9 cellular contexts compared by ENCODE assay signal in the genomic region with DNA sequence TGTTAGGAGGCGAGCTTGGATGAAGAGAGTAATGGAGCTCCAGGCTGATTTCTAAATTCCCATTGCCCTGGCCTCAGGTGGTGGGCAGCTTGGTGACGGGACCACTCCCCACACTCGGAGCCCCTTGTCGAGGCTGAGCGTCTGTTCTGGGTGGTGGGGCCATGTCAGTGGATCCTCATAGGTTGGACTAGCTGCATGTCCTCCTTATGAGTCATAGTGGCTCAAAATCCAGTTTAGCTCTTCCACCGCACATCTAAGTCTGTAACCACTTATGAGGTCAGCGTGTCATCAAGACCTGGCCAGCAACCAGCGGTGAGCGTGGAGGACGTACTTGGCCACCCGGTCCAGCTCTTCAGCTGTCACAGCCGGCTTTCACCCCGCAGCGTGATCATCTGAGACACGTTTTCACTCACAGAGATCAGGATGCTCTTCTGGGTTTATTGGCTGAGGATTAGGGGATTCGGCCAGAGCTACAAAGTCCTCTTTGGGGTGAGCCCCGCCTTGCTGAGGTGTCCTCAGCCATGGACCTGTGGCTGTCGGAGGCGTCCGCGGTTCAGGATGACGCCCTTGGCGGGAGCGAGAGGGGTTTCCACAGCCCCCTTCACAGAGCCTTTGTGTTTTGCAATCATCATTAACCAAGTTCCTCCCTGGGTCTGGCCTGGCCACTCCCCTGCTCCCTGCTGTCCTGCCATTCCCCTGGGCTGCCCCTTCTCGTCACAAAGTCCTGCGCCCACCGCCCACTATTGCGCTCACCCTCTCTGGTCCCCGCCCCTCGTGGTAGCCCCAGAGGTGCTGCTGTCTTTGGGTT. TPM values are rescaled to one million over a fixed set of nuclear protein-coding genes. Genes with fewer than 3 reads are reported as not detected.
DNase-seq lines count a peak whose midpoint lies in the region; ATAC-seq, FAIRE-seq and TF ChIP-seq lines count a peak whose summit lies in the region.
"Had no signal": no experiment of that assay in that cellular context is flagged by ENCODE, and none has a peak within 500 bp of the region (broad histone marks: within the 10 kb centered on the region; RNA-seq: fewer than 3 reads in every experiment).

No MANE protein-coding gene starts in this region.

- ATAC-seq in HepG2 (peak; percentile 11), right lobe of liver (no peak)
- ATAC-seq in natural killer cell treated with Interleukin-12 subunit alpha and Interleukin-12 subunit beta and Interleukin-15 and Interleukin-18, amount 100 ng/mL, for 72 hours, result no peak

- FAIRE-seq in HepG2 (lab: Jason Lieb, UNC) (no peak), D721Med (lab: Jason Lieb, UNC) (no peak)
- FAIRE-seq: TTC549 had no signal

- TF ChIP-seq POLR2A in HepG2 (IDR thresholded peaks at IDR 0.05; ENCODE audit: insufficient read depth in 1 of 2, low read depth in 2 of 2, low read length in 2 of 2), result no peak
- no peak for TF ChIP-seq POLR2A in right lobe of liver (IDR thresholded peaks at IDR 0.05)

- peak overlapping the region in 1 of 5 experiments; percentile 23 for H3K4me3 Mint-ChIP-seq in brain
- no peak overlapping the region for H3K4me3 Mint-ChIP-seq in natural killer cell treated with Interleukin-12 subunit alpha and Interleukin-12 subunit beta and Interleukin-15 and Interleukin-18, amount 100 ng/mL, for 72 hours

- H3K4me1 ChIP-seq in HepG2 (ENCODE audit: insufficient read depth, low read length), result peaks cover 24% of the 10 kb centered on the region
- H3K4me1 ChIP-seq in right lobe of liver, result no peaks in the 10 kb centered on the region

- no peak overlapping the region for H2AFZ ChIP-seq in HepG2 (ENCODE audit: low read length)

- H3K79me2 ChIP-seq in HepG2 (ENCODE audit: insufficient read depth, low read length), result no peaks in the 10 kb centered on the region

- peak overlapping the region in 1 of 3 experiments; percentile 11; a peak in 1 of 6 replicates for H3K4me3 ChIP-seq in HepG2 (replicated peaks in 1 of 3; ENCODE audit: insufficient read depth in 1 of 3, low read depth in 2 of 3, low read length in 3 of 3)
- H3K4me3 ChIP-seq in right lobe of liver, result no peak overlapping the region

- CTCF ChIA-PET in HepG2 (lab: Yijun Ruan, JAX; ENCODE audit: low intra/inter-chr PET ratio, low total read pairs), result no interaction called here

- TF ChIP-seq EP300 in HepG2 (IDR thresholded peaks at IDR 0.05; ENCODE audit: low read depth in 2 of 2, low read length in 2 of 2) (no peak), HepG2 (CRISPR knock-in tag; IDR thresholded peaks at IDR 0.05; ENCODE audit: borderline replicate concordance) (no peak)

- peak overlapping the region; percentile 56 for H3K4me2 ChIP-seq in HepG2 (ENCODE audit: low read depth, low read length)

- H3K9ac ChIP-seq in HepG2 (ENCODE audit: insufficient read depth, low read depth, low read length), result no peak overlapping the region

- no peak for TF ChIP-seq CTCF in HepG2 (CRISPR knock-in tag; IDR thresholded peaks at IDR 0.05)
- TF ChIP-seq CTCF in right lobe of liver (IDR thresholded peaks at IDR 0.05), result no peak
- no peak for TF ChIP-seq CTCF in brain (conservative IDR thresholded peaks at IDR 0.05)
- TF ChIP-seq CTCF in D721Med (IDR thresholded peaks at IDR 0.05; ENCODE audit: insufficient read depth, missing control alignments), result no peak

- H3K27me3 ChIP-seq in HepG2 (ENCODE audit: control insufficient read depth in 1 of 2, insufficient read depth in 2 of 2, low read length in 2 of 2) (peaks cover 19 to 73% of the 10 kb centered on the region in 2 experiments), right lobe of liver (no peaks in the 10 kb centered on the region)

- H4K20me1 ChIP-seq in HepG2 (ENCODE audit: insufficient read depth, low read length), result no peaks in the 10 kb centered on the region

- intact Hi-C loops in HepG2 (cut with micrococcal nuclease; ENCODE audit: unreplicated experiment), result no loop called here
- intact Hi-C loops in right lobe of liver (cut with DNase I), result no loop called here

- H3K27ac ChIP-seq in HepG2 (ENCODE audit: extremely low read length, insufficient read depth, low read length), result no peak overlapping the region
- no peak overlapping the region for H3K27ac ChIP-seq in right lobe of liver

- DNase-seq in HepG2 (ENCODE audit: low spot score) (peak; percentile 32), right lobe of liver (no peak), kidney tubule cell (ENCODE audit: low spot score) (peak; percentile 93), DMS 273 treated with DMSO at 0.1 percent for 48 hours (lab: John Stamatoyannopoulos, UW) (no peak), D721Med (ENCODE audit: insufficient read length, low spot score) (no peak)
- DNase-seq in natural killer cell treated with Interleukin-12 subunit alpha and Interleukin-12 subunit beta and Interleukin-15 and Interleukin-18, amount 100 ng/mL, for 72 hours (ENCODE audit: low spot score), result no peak
- no peak for DNase-seq in stimulated activated CD4-positive, alpha-beta T cell treated with anti-CD3 and anti-CD28 coated beads, Interleukin-2, amount 100 ng/mL, for 48 hours

- in situ Hi-C loops in HepG2 (cut with HindIII; ENCODE audit: extremely low pct_ligation_motif_present, low pct_unique_long_range_greater_than_20kb), result no loop called here

- peaks cover 0 to 10% (median 2%) of the 10 kb centered on the region in 5 experiments for H3K9me3 Mint-ChIP-seq in brain
- H3K9me3 Mint-ChIP-seq in natural killer cell treated with Interleukin-12 subunit alpha and Interleukin-12 subunit beta and Interleukin-15 and Interleukin-18, amount 100 ng/mL, for 72 hours, result no peaks in the 10 kb centered on the region

- H3K27ac Mint-ChIP-seq in brain, result peak overlapping the region in 3 of 5 experiments; percentile 66 to 89 (median 88)
- no peak overlapping the region for H3K27ac Mint-ChIP-seq in natural killer cell treated with Interleukin-12 subunit alpha and Interleukin-12 subunit beta and Interleukin-15 and Interleukin-18, amount 100 ng/mL, for 72 hours

- BruUV-seq in HepG2 (replicated peaks; lab: Mats Ljungman, UMichigan), result no TSS peak

- 29% methylated on average over 9 of the region's 30 CpGs for WGBS in HepG2 (ENCODE audit: low lambda C conversion rate)
- WGBS in right lobe of liver (ENCODE audit: insufficient coverage, low coverage, low lambda C conversion rate, missing lambda C conversion rate), result 74% methylated on average over 12 of the region's 30 CpGs

- peaks cover 10% of the 10 kb centered on the region for H3K27me3 Mint-ChIP-seq in brain
- peaks cover under 1 to 2% of the 10 kb centered on the region in 2 donors for H3K27me3 Mint-ChIP-seq in natural killer cell treated with Interleukin-12 subunit alpha and Interleukin-12 subunit beta and Interleukin-15 and Interleukin-18, amount 100 ng/mL, for 72 hours

- H3K36me3 Mint-ChIP-seq in brain, result no peaks in the 10 kb centered on the region
- no peaks in the 10 kb centered on the region for H3K36me3 Mint-ChIP-seq in natural killer cell treated with Interleukin-12 subunit alpha and Interleukin-12 subunit beta and Interleukin-15 and Interleukin-18, amount 100 ng/mL, for 72 hours

- no peaks in the 10 kb centered on the region for H3K9me3 ChIP-seq in HepG2 (ENCODE audit: low read length)
- H3K9me3 ChIP-seq in right lobe of liver, result no peaks in the 10 kb centered on the region

- POLR2A ChIA-PET in HepG2 (lab: Yijun Ruan, JAX), result interaction anchor here (0.8 to 1.0 kb wide), 2 partner anchors 15 to 26 kb away, joined by 3 read pairs; no protein-coding TSS in a partner anchor

- no peaks in the 10 kb centered on the region for H3K36me3 ChIP-seq in HepG2 (replicated peaks in 1 of 2; ENCODE audit: control insufficient read depth in 1 of 2, insufficient read depth in 2 of 2, low read length in 2 of 2)
- no peaks in the 10 kb centered on the region for H3K36me3 ChIP-seq in right lobe of liver

- TF ChIP-seq RAD21 in HepG2 (CRISPR knock-in tag; IDR thresholded peaks at IDR 0.05), result no peak

- peaks cover 37% of the 10 kb centered on the region for H3K4me1 Mint-ChIP-seq in brain
- H3K4me1 Mint-ChIP-seq in natural killer cell treated with Interleukin-12 subunit alpha and Interleukin-12 subunit beta and Interleukin-15 and Interleukin-18, amount 100 ng/mL, for 72 hours (ENCODE audit: low read depth in 2 of 2), result no peaks in the 10 kb centered on the region

RNA-seq across cellular contexts. Expression of a gene that starts 41.9 kb away (rescaled TPM):
- total RNA-seq in HepG2 (2016; rRNA removed; fragmentation: Illumina TruSeq; extraction: Trizol), result 0.34 and 0.40 TPM in 2 replicates
- total RNA-seq in HepG2 (2016; cell fraction: cytosol; rRNA removed; fragmentation: Illumina TruSeq; extraction: Trizol; ENCODE audit: low read depth), result 0.18 and 0.30 TPM in 2 replicates
- total RNA-seq in HepG2 (2016; cell fraction: insoluble cytoplasmic fraction; rRNA removed; fragmentation: Illumina TruSeq; extraction: Trizol), result 0.37 and 0.50 TPM in 2 replicates
- 0.62 TPM in 2 replicates for total RNA-seq in HepG2 (2016; cell fraction: membrane; rRNA removed; fragmentation: Illumina TruSeq; extraction: Trizol)
- total RNA-seq in HepG2 (2016; cell fraction: nucleus; rRNA removed; fragmentation: Illumina TruSeq; extraction: Trizol), result 0.44 and 0.68 TPM in 2 replicates
- 0.34 and 0.65 TPM in 2 replicates for polyA plus RNA-seq in HepG2 (2011; rRNA removed)
- 0.48 and 0.72 TPM in 2 replicates for polyA plus RNA-seq in HepG2 (2011; cell fraction: cytosol; rRNA removed)
- 0.47 and 0.61 TPM in 2 replicates for polyA plus RNA-seq in HepG2 (2011; cell fraction: nucleus; rRNA removed)
- polyA plus RNA-seq in HepG2 (2012), result 0.56 and 0.63 TPM in 2 replicates
- polyA plus RNA-seq in HepG2 (2016; cell fraction: cytosol; fragmentation: Illumina TruSeq; extraction: Trizol; ENCODE audit: low read depth), result 0.46 and 0.52 TPM in 2 replicates
- polyA plus RNA-seq in HepG2 (2016; cell fraction: insoluble cytoplasmic fraction; fragmentation: Illumina TruSeq; extraction: Trizol; ENCODE audit: low read depth), result 0.41 and 0.65 TPM in 2 replicates
- 0.74 and 1.2 TPM in 2 replicates for polyA plus RNA-seq in HepG2 (2016; cell fraction: membrane; fragmentation: Illumina TruSeq; extraction: Trizol; ENCODE audit: low read depth)
- polyA plus RNA-seq in HepG2 (2016; cell fraction: nucleus; fragmentation: Illumina TruSeq; extraction: Trizol; ENCODE audit: insufficient read depth, low read depth), result 1.1 and 1.6 TPM in 2 replicates
- polyA minus RNA-seq in HepG2 (2011; rRNA and poly(A)+ RNA removed; ENCODE audit: low replicate concordance), result 0.66 and 3.3 TPM in 2 replicates
- polyA minus RNA-seq in HepG2 (2011; cell fraction: cytosol; rRNA and poly(A)+ RNA removed), result 0.30 TPM in 1 of 2 replicates, not detected in the other
- polyA minus RNA-seq in HepG2 (2011; cell fraction: nucleus; rRNA and poly(A)+ RNA removed), result 0.64 and 0.87 TPM in 2 replicates
- 1 to 10 TPM in 4 of 6 experiments, under 1 TPM in 2; 0.37 to 1.7 (median 1.1) TPM for total RNA-seq in right lobe of liver
- polyA plus RNA-seq in brain (ENCODE audit: insufficient read depth, low read depth, low replicate concordance), result 133 TPM
- total RNA-seq in natural killer cell treated with Interleukin-12 subunit alpha and Interleukin-12 subunit beta and Interleukin-15 and Interleukin-18, amount 100 ng/mL, for 72 hours, result 1 to 10 TPM; 1.8 to 1.9 TPM

RNA-seq across cellular contexts. Expression of a gene that starts 47.5 kb away (rescaled TPM):
- 30.3 and 30.8 TPM in 2 replicates for total RNA-seq in HepG2 (2016; rRNA removed; fragmentation: Illumina TruSeq; extraction: Trizol)
- total RNA-seq in HepG2 (2016; cell fraction: cytosol; rRNA removed; fragmentation: Illumina TruSeq; extraction: Trizol; ENCODE audit: low read depth), result 17.7 and 18.0 TPM in 2 replicates
- 26.5 and 33.7 TPM in 2 replicates for total RNA-seq in HepG2 (2016; cell fraction: insoluble cytoplasmic fraction; rRNA removed; fragmentation: Illumina TruSeq; extraction: Trizol)
- 27.8 and 29.0 TPM in 2 replicates for total RNA-seq in HepG2 (2016; cell fraction: membrane; rRNA removed; fragmentation: Illumina TruSeq; extraction: Trizol)
- total RNA-seq in HepG2 (2016; cell fraction: nucleus; rRNA removed; fragmentation: Illumina TruSeq; extraction: Trizol), result 23.1 and 27.9 TPM in 2 replicates
- 40.5 and 40.6 TPM in 2 replicates for polyA plus RNA-seq in HepG2 (2011; rRNA removed)
- polyA plus RNA-seq in HepG2 (2011; cell fraction: cytosol; rRNA removed), result 37.5 and 37.6 TPM in 2 replicates
- polyA plus RNA-seq in HepG2 (2011; cell fraction: nucleus; rRNA removed), result 59.1 and 60.0 TPM in 2 replicates
- 34.3 and 37.7 TPM in 2 replicates for polyA plus RNA-seq in HepG2 (2012)
- polyA plus RNA-seq in HepG2 (2016; cell fraction: cytosol; fragmentation: Illumina TruSeq; extraction: Trizol; ENCODE audit: low read depth), result 20.4 and 24.5 TPM in 2 replicates
- polyA plus RNA-seq in HepG2 (2016; cell fraction: insoluble cytoplasmic fraction; fragmentation: Illumina TruSeq; extraction: Trizol; ENCODE audit: low read depth), result 35.9 and 37.1 TPM in 2 replicates
- polyA plus RNA-seq in HepG2 (2016; cell fraction: membrane; fragmentation: Illumina TruSeq; extraction: Trizol; ENCODE audit: low read depth), result 24.9 and 27.8 TPM in 2 replicates
- polyA plus RNA-seq in HepG2 (2016; cell fraction: nucleus; fragmentation: Illumina TruSeq; extraction: Trizol; ENCODE audit: insufficient read depth, low read depth), result 54.4 and 56.0 TPM in 2 replicates
- polyA minus RNA-seq in HepG2 (2011; rRNA and poly(A)+ RNA removed; ENCODE audit: low replicate concordance), result 6.8 and 20.0 TPM in 2 replicates
- 21.8 and 23.7 TPM in 2 replicates for polyA minus RNA-seq in HepG2 (2011; cell fraction: cytosol; rRNA and poly(A)+ RNA removed)
- polyA minus RNA-seq in HepG2 (2011; cell fraction: nucleus; rRNA and poly(A)+ RNA removed), result 23.2 and 26.8 TPM in 2 replicates
- total RNA-seq in right lobe of liver, result 10 to 100 TPM; 18.5 to 41.3 (median 30.8) TPM
- polyA plus RNA-seq in brain (ENCODE audit: insufficient read depth, low read depth, low replicate concordance), result 0.78 TPM
- not detected for total RNA-seq in natural killer cell treated with Interleukin-12 subunit alpha and Interleukin-12 subunit beta and Interleukin-15 and Interleukin-18, amount 100 ng/mL, for 72 hours

Comparison
In these comparisons a context has a peak if more than half of its experiments do, and no peak if none do; other contexts are left out.
1. DNase-seq: peak in HepG2 (single experiment) and kidney tubule cell (single experiment); none in right lobe of liver (0 of 3), natural killer cell treated with Interleukin-12 subunit alpha and Interleukin-12 subunit beta and Interleukin-15 and Interleukin-18, amount 100 ng/mL, for 72 hours (single experiment), stimulated activated CD4-positive, alpha-beta T cell treated with anti-CD3 and anti-CD28 coated beads, Interleukin-2, amount 100 ng/mL, for 48 hours (0 of 2), DMS 273 treated with DMSO at 0.1 percent for 48 hours (single experiment) and D721Med (single experiment).
2. H3K27ac Mint-ChIP-seq: peak in brain (3 of 5); none in natural killer cell treated with Interleukin-12 subunit alpha and Interleukin-12 subunit beta and Interleukin-15 and Interleukin-18, amount 100 ng/mL, for 72 hours (0 of 2).
3. RNA of a gene that starts 47.5 kb away (total RNA-seq): 18.5 to 41.3 TPM in right lobe of liver and 17.7 to 33.7 TPM in HepG2; not detected in natural killer cell treated with Interleukin-12 subunit alpha and Interleukin-12 subunit beta and Interleukin-15 and Interleukin-18, amount 100 ng/mL, for 72 hours; every median in the first group is over 10 times any median in the second.